ENCODE assay signal across 20 cellular contexts in genomic region chr1:3536796-3537195, GRCh38.
"Had no signal": no experiment of that assay in that cellular context is flagged by ENCODE, and none has a peak within 500 bp of the region (broad histone marks: within the 10 kb centered on the region; RNA-seq: fewer than 3 reads in every experiment).

No MANE protein-coding gene starts in this region.

- H3K4me3 ChIP-seq: left ventricle myocardium inferior, lung, neural progenitor cell, ovary, right atrium auricular region, skin epidermis, stomach, testis, tibial artery, uterus had no signal

- H3K27me3 ChIP-seq: ovary, right atrium auricular region, testis, tibial artery, uterus had no signal

- H3K27ac ChIP-seq: left ventricle myocardium inferior, neural progenitor cell, ovary, right atrium auricular region, stomach, testis, uterus had no signal

- H3K9ac ChIP-seq: neural progenitor cell had no signal

- H3K4me2 ChIP-seq: neural progenitor cell had no signal

- H2AFZ ChIP-seq: neural progenitor cell had no signal

- H3K4me1 ChIP-seq: uterus had no signal

- H3K36me3 ChIP-seq: left ventricle myocardium inferior, neural progenitor cell, ovary, right atrium auricular region, stomach, tibial artery, uterus had no signal

- DNase-seq: left ventricle myocardium inferior; mesendoderm; naive B cell; natural killer cell; nephron progenitor cell; ovary; stimulated activated CD4-positive, alpha-beta T cell treated with anti-CD3 and anti-CD28 coated beads, Interleukin-12 subunit alpha, Interleukin-12 subunit beta, amount 100 ng/mL, for 4 hours; stimulated activated CD4-positive, alpha-beta T cell treated with anti-CD3 and anti-CD28 coated beads, Interleukin-15, amount 100 ng/mL, for 24 hours; stimulated activated CD4-positive, alpha-beta T cell treated with anti-CD3 and anti-CD28 coated beads, Interleukin-2, amount 100 ng/mL, for 24 hours; stimulated activated CD4-positive, alpha-beta T cell treated with anti-CD3 and anti-CD28 coated beads, Interleukin-4, amount 100 ng/mL, for 1 hour; stimulated activated naive B cell treated with anti-CD40 and anti-IgM and Interleukin-4, amounts not matched to agents 10 μg/mL and 1 μg/mL and 100 μg/mL, for 72 hours; stimulated activated naive CD8-positive, alpha-beta T cell treated with anti-CD3 and anti-CD28 coated beads, Interleukin-15, Interleukin-2, amounts not matched to agents 100 U/mL and 50 U/mL, for 24 hours; stomach; testis; tibial artery had no signal

- H3K9me3 ChIP-seq: left ventricle myocardium inferior, ovary, right atrium auricular region, stomach, testis, tibial artery, uterus had no signal
